11 cellular contexts compared by ENCODE assay signal in the genomic region with DNA sequence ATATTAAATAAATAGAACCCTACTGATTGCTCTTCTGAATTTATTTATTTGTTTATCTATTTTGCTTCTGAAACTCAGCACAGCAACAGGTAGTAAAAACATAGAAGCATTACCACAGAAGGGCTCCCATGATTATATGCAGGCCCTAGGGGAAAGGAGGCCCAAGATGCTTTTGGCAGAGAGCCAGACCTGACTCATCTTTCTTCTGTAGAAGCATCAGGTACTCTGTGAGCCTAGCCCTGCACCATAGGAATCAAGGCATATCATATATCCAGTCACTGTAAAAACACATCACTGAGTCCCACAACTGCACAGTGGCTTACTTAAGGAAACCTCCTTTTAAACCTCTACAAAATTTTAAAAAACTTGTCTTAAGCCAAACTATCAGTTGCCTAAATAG. TPM values are rescaled to one million over a fixed set of nuclear protein-coding genes. Genes with fewer than 3 reads are reported as not detected.
DNase-seq lines count a peak whose midpoint lies in the region; ATAC-seq, FAIRE-seq and TF ChIP-seq lines count a peak whose summit lies in the region.
"Had no signal": no experiment of that assay in that cellular context is flagged by ENCODE, and none has a peak within 500 bp of the region (broad histone marks: within the 10 kb centered on the region; RNA-seq: fewer than 3 reads in every experiment).

No MANE protein-coding gene starts in this region.

- no peak overlapping the region for H3K9ac ChIP-seq in neuronal stem cell (ENCODE audit: low read depth, low read length, poor library complexity)

- H3K4me3 ChIP-seq in neuronal stem cell (ENCODE audit: low read length in 2 of 2): no peak overlapping the region
- H3K4me3 ChIP-seq: ascending aorta, GM12878 had no signal

- H3K14ac ChIP-seq in neuronal stem cell (ENCODE audit: low read length): no peak overlapping the region

- H3K4ac ChIP-seq in neuronal stem cell (ENCODE audit: low read length): no peak overlapping the region

- no peak overlapping the region for H4K91ac ChIP-seq in neuronal stem cell (ENCODE audit: low read depth, low read length, poor library complexity)

- no peaks in the 10 kb centered on the region for H3K9me3 ChIP-seq in neuronal stem cell (replicated peaks in 1 of 2; ENCODE audit: control insufficient read depth in 2 of 2, insufficient read depth in 1 of 2, low read depth in 1 of 2, low read length in 2 of 2)
- H3K9me3 ChIP-seq: ascending aorta had no signal

- H3K4me1 Mint-ChIP-seq in CD14-positive monocyte: peaks cover 27% of the 10 kb centered on the region

- no peaks in the 10 kb centered on the region for H3K79me1 ChIP-seq in neuronal stem cell (ENCODE audit: low read depth, low read length)

- no peak overlapping the region for H2BK12ac ChIP-seq in neuronal stem cell (ENCODE audit: low read length)

- H3K27me3 Mint-ChIP-seq in CD14-positive monocyte (ENCODE audit: low read depth in 3 of 3): peaks cover 8 to 20% (median 18%) of the 10 kb centered on the region in 3 donors

- peaks cover 2 to 8% of the 10 kb centered on the region in 2 donors for H3K4me1 ChIP-seq in neuronal stem cell (ENCODE audit: control insufficient read depth in 2 of 2, insufficient read depth in 1 of 2, low read depth in 1 of 2, low read length in 2 of 2)

- no peak overlapping the region for H2AFZ ChIP-seq in neuronal stem cell (ENCODE audit: low read length)

- peak; percentile 72 for FAIRE-seq in RCC 7860 (lab: Jason Lieb, UNC)
- FAIRE-seq: GM12878 had no signal

- no peak overlapping the region for H2BK15ac ChIP-seq in neuronal stem cell (ENCODE audit: low read length)

- no peak overlapping the region for H3K23ac ChIP-seq in neuronal stem cell (ENCODE audit: low read depth, low read length, poor library complexity)

- H3K36me3 Mint-ChIP-seq in CD14-positive monocyte: no peaks in the 10 kb centered on the region
- H3K36me3 Mint-ChIP-seq: T-cell had no signal

- H2BK5ac ChIP-seq in neuronal stem cell (ENCODE audit: low read length): no peak overlapping the region

- no peaks in the 10 kb centered on the region for H3K9me3 Mint-ChIP-seq in CD14-positive monocyte
- H3K9me3 Mint-ChIP-seq: T-cell had no signal

- H3K27me3 ChIP-seq in neuronal stem cell (ENCODE audit: control insufficient read depth in 3 of 3, insufficient read depth in 3 of 3, low read depth in 1 of 3, low read length in 3 of 3): peaks cover 0 to 3% (median 0%) of the 10 kb centered on the region in 3 experiments
- H3K27me3 ChIP-seq: ascending aorta had no signal

- H2AK5ac ChIP-seq in neuronal stem cell (ENCODE audit: low read depth, low read length): no peak overlapping the region

- no peak overlapping the region for H4K8ac ChIP-seq in neuronal stem cell (ENCODE audit: low read depth, low read length)

- H2BK120ac ChIP-seq in neuronal stem cell (ENCODE audit: low read depth, low read length): no peak overlapping the region

- H3K27ac Mint-ChIP-seq in CD14-positive monocyte: no peak overlapping the region
- H3K27ac Mint-ChIP-seq: T-cell had no signal

- TF ChIP-seq CTCF in CD14-positive monocyte (IDR thresholded peaks at IDR 0.05): no peak

- no peak overlapping the region for H3K27ac ChIP-seq in neuronal stem cell (replicated peaks; ENCODE audit: low read length)
- H3K27ac ChIP-seq: ascending aorta had no signal

- H3K18ac ChIP-seq in neuronal stem cell (ENCODE audit: low read length): no peak overlapping the region

- ATAC-seq in GM21447 (IDR thresholded peaks at IDR 0.05; ENCODE audit: unreplicated experiment): no peak
- ATAC-seq in GM19328 (IDR thresholded peaks at IDR 0.05; ENCODE audit: unreplicated experiment): no peak
- ATAC-seq: GM12878, T-cell had no signal

- H3K4me3 Mint-ChIP-seq in CD14-positive monocyte: no peak overlapping the region

- peak; percentile 95 for DNase-seq in COLO668 (lab: John Stamatoyannopoulos, UW; ENCODE audit: unreplicated experiment)
- DNase-seq in HT1080 (ENCODE audit: low read depth): peak; percentile 83
- peak; percentile 76 for DNase-seq in RCC 7860 (ENCODE audit: low spot score)
- DNase-seq in fibroblast of the conjunctiva (ENCODE audit: low read depth): peak; percentile 61
- no peak for DNase-seq in neuronal stem cell (ENCODE audit: low spot score)
- DNase-seq in CD14-positive monocyte (ENCODE audit: low spot score): no peak
- DNase-seq: T-cell had no signal

- no peaks in the 10 kb centered on the region for H3K36me3 ChIP-seq in neuronal stem cell (replicated peaks in 1 of 2; ENCODE audit: control insufficient read depth in 2 of 2, insufficient read depth in 2 of 2, low read length in 2 of 2)
- H3K36me3 ChIP-seq: ascending aorta had no signal

- H3K4me2 ChIP-seq in neuronal stem cell (ENCODE audit: insufficient read depth, low read length, poor library complexity, severe bottlenecking): no peak overlapping the region

- intact Hi-C loops in CD14-positive monocyte (cut with micrococcal nuclease): no loop called here

RNA-seq across cellular contexts. Expression of gene SCN9A, which starts 1.8 kb away (rescaled TPM):
- total RNA-seq in HT1080 (2014; rRNA removed; shearing (Covaris generic)): 1.1 and 1.8 TPM in 2 replicates
- polyA plus RNA-seq in HT1080 (2015; cell fraction: cytosol; rRNA removed): 0.76 and 0.96 TPM in 2 replicates
- 1.6 and 1.8 TPM in 2 replicates for polyA plus RNA-seq in HT1080 (2015; cell fraction: nucleus; rRNA removed)
- polyA plus RNA-seq in neuronal stem cell (2013, experiment 1 of 2): 0.17 TPM
- 0.21 TPM for polyA plus RNA-seq in neuronal stem cell (2013, experiment 2 of 2)
- polyA plus RNA-seq in CD14-positive monocyte: under 1 TPM; 0.26 to 0.67 TPM

Comparison
In these comparisons a context has a peak if more than half of its experiments do, and no peak if none do; other contexts are left out.
1. DNase-seq: peak in COLO668 (single experiment), HT1080 (single experiment), RCC 7860 (single experiment) and fibroblast of the conjunctiva (single experiment); none in neuronal stem cell (single experiment) and CD14-positive monocyte (single experiment).